In the genomic region with DNA sequence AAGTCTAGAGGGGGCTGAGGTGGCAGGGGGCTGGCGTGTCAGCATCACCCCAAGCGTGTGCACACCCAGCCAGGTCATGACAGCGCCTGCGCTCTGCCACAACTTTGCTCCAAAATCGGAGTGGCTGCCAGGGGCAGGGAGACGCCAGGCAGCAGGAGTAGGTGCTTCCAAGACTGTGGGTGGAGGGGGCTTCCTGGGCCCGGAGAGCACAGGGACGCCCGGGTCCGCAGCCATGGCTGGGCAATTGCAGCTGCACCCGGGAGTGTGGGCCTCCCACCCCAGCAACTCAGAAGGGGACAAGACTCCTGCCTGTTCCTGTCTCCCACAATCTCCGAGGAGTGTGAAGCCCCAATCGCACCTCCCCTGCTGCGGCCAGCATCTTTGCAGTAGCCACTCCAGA, we compare ENCODE assay signal across 27 cellular contexts. TPM values are rescaled to one million over a fixed set of nuclear protein-coding genes. Genes with fewer than 3 reads are reported as not detected.
"Had no signal": no experiment of that assay in that cellular context is flagged by ENCODE, and none has a peak within 500 bp of the region (broad histone marks: within the 10 kb centered on the region; RNA-seq: fewer than 3 reads in every experiment).

No MANE protein-coding gene starts in this region.

- DNase-seq: effector CD8-positive, alpha-beta T cell; effector memory CD8-positive, alpha-beta T cell; endodermal cell; erythroblast; esophagus squamous epithelium; foreskin fibroblast; foreskin melanocyte; gastrocnemius medialis; glutamatergic neuron; head of caudate nucleus; heart right ventricle; hypothalamus; immature natural killer cell; islet precursor cell; left cardiac atrium; left ventricle myocardium superior; lower lobe of right lung; mesenchymal stem cell; mucosa of descending colon had no signal

- H3K4me3 ChIP-seq: coronary artery, esophagus squamous epithelium, gastrocnemius medialis, heart right ventricle, left lung, lower lobe of right lung, mucosa of descending colon had no signal

- H3K9me3 Mint-ChIP-seq: dendritic cell treated with granulocyte-macrophage colony-stimulating factor and Interleukin-4, amounts not matched to agents 40 ng/mL and 50 ng/mL, for 4 days; endodermal cell had no signal

- ATAC-seq: effector memory CD8-positive, alpha-beta T cell; esophagus mucosa; gastrocnemius medialis; heart right ventricle; left cardiac atrium; left lung; left ventricle myocardium superior; lower lobe of right lung; mucosa of descending colon had no signal

- H3K4me3 Mint-ChIP-seq: dendritic cell treated with granulocyte-macrophage colony-stimulating factor and Interleukin-4, amounts not matched to agents 40 ng/mL and 50 ng/mL, for 4 days; effector memory CD8-positive, alpha-beta T cell; endodermal cell; immature natural killer cell; mesothelial cell of epicardium had no signal

- H3K36me3 ChIP-seq: esophagus squamous epithelium, gastrocnemius medialis, heart right ventricle, left lung, lower lobe of right lung had no signal

- H3K4me1 ChIP-seq: esophagus squamous epithelium, gastrocnemius medialis, heart right ventricle, left lung, lower lobe of right lung had no signal

- FAIRE-seq: colon, endometrium had no signal

- H3K27me3 Mint-ChIP-seq: dendritic cell treated with granulocyte-macrophage colony-stimulating factor and Interleukin-4, amounts not matched to agents 40 ng/mL and 50 ng/mL, for 4 days; effector memory CD8-positive, alpha-beta T cell had no signal

- H3K4me1 Mint-ChIP-seq: endodermal cell, immature natural killer cell, mesothelial cell of epicardium had no signal

- H3K9me3 ChIP-seq: esophagus squamous epithelium, gastrocnemius medialis, mucosa of descending colon had no signal

- H3K36me3 Mint-ChIP-seq: immature natural killer cell, mesothelial cell of epicardium had no signal

- H3K27ac Mint-ChIP-seq: dendritic cell treated with granulocyte-macrophage colony-stimulating factor and Interleukin-4, amounts not matched to agents 40 ng/mL and 50 ng/mL, for 4 days; effector memory CD8-positive, alpha-beta T cell; endodermal cell; immature natural killer cell; mesothelial cell of epicardium had no signal

- H3K27ac ChIP-seq: coronary artery, epithelial cell of prostate, esophagus squamous epithelium, gastrocnemius medialis, heart right ventricle, left lung, lower lobe of right lung had no signal

RNA-seq across cellular contexts. Expression of a gene that starts 53.1 kb away (rescaled TPM):
- polyA plus RNA-seq: immature natural killer cell had no signal
